8 cellular contexts compared by ENCODE assay signal in genomic region chr17:16521070-16521727, GRCh38. TPM values are rescaled to one million over a fixed set of nuclear protein-coding genes. Genes with fewer than 3 reads are reported as not detected.
DNase-seq lines count a peak whose midpoint lies in the region; ATAC-seq and TF ChIP-seq lines count a peak whose summit lies in the region.

No MANE protein-coding gene starts in this region.

- TF ChIP-seq POLR2A in thyroid gland (IDR thresholded peaks at IDR 0.05) = no peak

- H3K27ac ChIP-seq in neutrophil = peak overlapping the region; percentile 27
- H3K27ac ChIP-seq in thyroid gland = no peak overlapping the region

- DNase-seq in AG09319 (ENCODE audit: extremely low read depth, low read depth) (peak; percentile 82), LHCN-M2 (ENCODE audit: low read depth) (peak; percentile 84), RPMI7951 (ENCODE audit: low read depth) (peak; percentile 83), fibroblast of pulmonary artery (ENCODE audit: low read depth) (peak; percentile 94), thyroid gland (peak; percentile 75 to 78)
- DNase-seq in activated T-cell treated with anti-CD3 and anti-CD28 coated beads, Interleukin-2, amount 50 U/mL, for 72 hours = peak; percentile 63 to 69

- ATAC-seq in GM18909 (IDR thresholded peaks at IDR 0.05; ENCODE audit: poor library complexity, unreplicated experiment) = peak; percentile 82
- ATAC-seq in activated T-cell treated with anti-CD3 and anti-CD28 coated beads, Interleukin-2, amount 50 U/mL, for 72 hours (replicated peaks in 1 of 2) = peak; percentile 94 to 96

- WGBS in thyroid gland, 2 donors = 37 to 39% methylated on average over 7 of the region's 7 CpGs

- TF ChIP-seq CTCF in AG09319 (IDR thresholded peaks at IDR 0.05; ENCODE audit: low read depth, low read length) (peak; percentile 88), fibroblast of pulmonary artery (IDR thresholded peaks at IDR 0.05; ENCODE audit: low read length, missing control alignments) (peak; percentile 95), neutrophil (IDR thresholded peaks at IDR 0.05) (peak; percentile 89), thyroid gland (IDR thresholded peaks at IDR 0.05) (peak; percentile 64 to 96 (median 90))

- H3K27me3 ChIP-seq in neutrophil = no peaks in the 10 kb centered on the region
- no peaks in the 10 kb centered on the region for H3K27me3 ChIP-seq in thyroid gland

- H3K4me1 Mint-ChIP-seq in activated T-cell treated with anti-CD3 and anti-CD28 coated beads, Interleukin-2, amount 50 U/mL, for 72 hours (ENCODE audit: low read depth) = peaks cover 13% of the 10 kb centered on the region

- H3K27me3 Mint-ChIP-seq in activated T-cell treated with anti-CD3 and anti-CD28 coated beads, Interleukin-2, amount 50 U/mL, for 72 hours (ENCODE audit: low read depth) = peaks cover 39% of the 10 kb centered on the region

- H3K9me3 ChIP-seq in neutrophil = no peaks in the 10 kb centered on the region
- no peaks in the 10 kb centered on the region for H3K9me3 ChIP-seq in thyroid gland

- no peaks in the 10 kb centered on the region for H3K36me3 Mint-ChIP-seq in activated T-cell treated with anti-CD3 and anti-CD28 coated beads, Interleukin-2, amount 50 U/mL, for 72 hours (ENCODE audit: insufficient read depth in 2 of 2)

- no peak overlapping the region for H3K27ac Mint-ChIP-seq in activated T-cell treated with anti-CD3 and anti-CD28 coated beads, Interleukin-2, amount 50 U/mL, for 72 hours

- no peaks in the 10 kb centered on the region for H3K9me3 Mint-ChIP-seq in activated T-cell treated with anti-CD3 and anti-CD28 coated beads, Interleukin-2, amount 50 U/mL, for 72 hours

- intact Hi-C loops in thyroid gland (cut with DNase I) = loop anchor here (2.0 to 10.0 kb wide), 2 partner anchors 68 to 156 kb away; no protein-coding TSS in a partner anchor

- peaks cover 20 to 21% of the 10 kb centered on the region in 2 experiments for H3K4me1 ChIP-seq in neutrophil (ENCODE audit: control insufficient read depth in 1 of 2, insufficient read depth in 1 of 2, low read depth in 1 of 2, low read length in 1 of 2)
- peaks cover 9 to 22% of the 10 kb centered on the region in 2 donors for H3K4me1 ChIP-seq in thyroid gland

- no peak overlapping the region for H3K4me3 Mint-ChIP-seq in activated T-cell treated with anti-CD3 and anti-CD28 coated beads, Interleukin-2, amount 50 U/mL, for 72 hours

- H3K4me3 ChIP-seq in fibroblast of pulmonary artery (replicated peaks; ENCODE audit: low read depth, low read length) (no peak overlapping the region), neutrophil (ENCODE audit: low read depth in 1 of 2, low read length in 1 of 2) (no peak overlapping the region), thyroid gland (replicated peaks in 1 of 3) (no peak overlapping the region)

- H3K36me3 ChIP-seq in neutrophil (no peaks in the 10 kb centered on the region), thyroid gland (no peaks in the 10 kb centered on the region)

RNA-seq across cellular contexts. Expression of gene LRRC75A, which starts 29.2 kb away (rescaled TPM):
- total RNA-seq in LHCN-M2 (2014; rRNA removed) (0.06 and 0.38 TPM in 2 replicates), thyroid gland (10 to 100 TPM in 1 of 4 donors, 1 to 10 TPM in 3; 4.0 to 16.7 (median 7.8) TPM)
- 1.1 TPM for polyA plus RNA-seq in LHCN-M2 (2012)
- 2.7 and 3.2 TPM in 2 replicates for total RNA-seq in RPMI7951 (2014; rRNA removed; shearing (Covaris generic))
- total RNA-seq in activated T-cell treated with anti-CD3 and anti-CD28 coated beads, Interleukin-2, amount 50 U/mL, for 72 hours = 1 to 10 TPM; 2.6 to 3.4 TPM

RNA-seq across cellular contexts. Expression of gene ZNF287, which starts 47.8 kb away (rescaled TPM):
- total RNA-seq in LHCN-M2 (2014; rRNA removed) = 4.3 and 11.4 TPM in 2 replicates
- polyA plus RNA-seq in LHCN-M2 (2012) = 4.8 TPM
- 4.7 and 5.2 TPM in 2 replicates for total RNA-seq in RPMI7951 (2014; rRNA removed; shearing (Covaris generic))
- 1 to 10 TPM; 7.3 to 9.2 TPM for total RNA-seq in activated T-cell treated with anti-CD3 and anti-CD28 coated beads, Interleukin-2, amount 50 U/mL, for 72 hours
- total RNA-seq in thyroid gland = 10 to 100 TPM in 3 of 4 donors, 1 to 10 TPM in 1; 9.6 to 17.3 (median 14.6) TPM
